ENCODE assay signal across 8 cellular contexts in genomic region chr9:122402403-122403268, GRCh38. TPM values are rescaled to one million over a fixed set of nuclear protein-coding genes. Genes with fewer than 3 reads are reported as not detected.
A peak's percentile ranks its signal among the peaks of the same experiment; 100 is the strongest.
DNase-seq lines count a peak whose midpoint lies in the region; ATAC-seq and TF ChIP-seq lines count a peak whose summit lies in the region.

No MANE protein-coding gene starts in this region.

- H3K4me3 Mint-ChIP-seq in mesothelial cell of epicardium, result no peak overlapping the region

- intact Hi-C loops in Panc1 (cut with micrococcal nuclease; ENCODE audit: unreplicated experiment), result no loop called here

- H3K9me3 Mint-ChIP-seq in mesothelial cell of epicardium, result peaks cover 5% of the 10 kb centered on the region

- H3K4me1 ChIP-seq in Panc1 (ENCODE audit: control insufficient read depth, insufficient read depth, low read length) (no peaks in the 10 kb centered on the region), HAP-1 (no peaks in the 10 kb centered on the region)

- H3K27ac ChIP-seq in Panc1 (ENCODE audit: low read length), result no peak overlapping the region

- no peaks in the 10 kb centered on the region for H3K4me1 Mint-ChIP-seq in mesothelial cell of epicardium

- no peak overlapping the region for H3K27ac Mint-ChIP-seq in mesothelial cell of epicardium

- DNase-seq in GM20000 (ENCODE audit: low spot score), result peak; percentile 34
- peak; percentile 55 for DNase-seq in Panc1 (ENCODE audit: low read depth, low spot score)
- peak; percentile 98 for DNase-seq in dedifferentiated amniotic fluid mesenchymal stem cell (ENCODE audit: extremely low spot score)
- DNase-seq in stimulated activated CD4-positive, alpha-beta T cell treated with anti-CD3 and anti-CD28 coated beads, Interleukin-15, amount 100 ng/mL, for 24 hours, result peak; percentile 66
- no peak for DNase-seq in mesothelial cell of epicardium (ENCODE audit: low spot score in 2 of 2, unreplicated experiment in 2 of 2)
- no peak for DNase-seq in NCI-H345 treated with DMSO at 0.1 percent for 48 hours (lab: John Stamatoyannopoulos, UW; ENCODE audit: unreplicated experiment)
- no peak for DNase-seq in HAP-1 (ENCODE audit: low spot score in 2 of 2)

- no TSS peak for BruUV-seq in Panc1 (replicated peaks; lab: Mats Ljungman, UMichigan)

- H3K36me3 ChIP-seq in Panc1 (ENCODE audit: control insufficient read depth, insufficient read depth, low read length) (no peaks in the 10 kb centered on the region), HAP-1 (replicated peaks) (no peaks in the 10 kb centered on the region)

- CTCF ChIA-PET in Panc1 (lab: Charles Lee), result no interaction called here

- ATAC-seq in Panc1 (peak; percentile 66; the same call in 1 of the 2 replicates), HG03571 (IDR thresholded peaks at IDR 0.05; ENCODE audit: unreplicated experiment) (no peak)

- H3K4me3 ChIP-seq in Panc1 (ENCODE audit: low read depth in 2 of 2, low read length in 2 of 2) (no peak overlapping the region), HAP-1 (no peak overlapping the region)

- no peaks in the 10 kb centered on the region for H3K36me3 Mint-ChIP-seq in mesothelial cell of epicardium

- H3K27me3 ChIP-seq in Panc1 (ENCODE audit: control insufficient read depth, insufficient read depth, low read length) (no peaks in the 10 kb centered on the region), HAP-1 (ENCODE audit: low read depth) (no peaks in the 10 kb centered on the region)

- H3K9me3 ChIP-seq in Panc1 (ENCODE audit: control insufficient read depth, insufficient read depth, low read depth, low read length) (no peaks in the 10 kb centered on the region), HAP-1 (no peaks in the 10 kb centered on the region)

- in situ Hi-C loops in Panc1 (cut with HindIII; ENCODE audit: low pct_unique_long_range_greater_than_20kb, low sequenced_read_pairs) (no loop called here), HAP-1 (cut with MboI; ENCODE audit: low sequenced_read_pairs) (no loop called here)

- TF ChIP-seq CTCF in GM20000 (IDR thresholded peaks at IDR 0.05; ENCODE audit: extremely low read depth, missing control alignments), result no peak
- no peak for TF ChIP-seq CTCF in Panc1 (IDR thresholded peaks at IDR 0.05)
- TF ChIP-seq CTCF in mesothelial cell of epicardium (IDR thresholded peaks at IDR 0.05; ENCODE audit: unreplicated experiment), result no peak

- POLR2A ChIA-PET in Panc1 (lab: Charles Lee), result no interaction called here

- H3K27me3 Mint-ChIP-seq in mesothelial cell of epicardium (ENCODE audit: low read depth), result peaks cover 42% of the 10 kb centered on the region

RNA-seq across cellular contexts. Expression of gene PTGS1, which starts 31.8 kb away (rescaled TPM):
- total RNA-seq in Panc1 (2021; ENCODE audit: unreplicated experiment) (61.2 TPM), mesothelial cell of epicardium (8.0 to 9.2 TPM (median 8.2 TPM) in 3 replicates)
- 77.1 TPM for polyA plus RNA-seq in Panc1 (2012; ENCODE audit: insufficient read length)

Comparison
In these comparisons a context has a peak if more than half of its experiments do, and no peak if none do; other contexts are left out.
1. DNase-seq: peak in GM20000 (single experiment), Panc1 (single experiment), dedifferentiated amniotic fluid mesenchymal stem cell (single experiment) and stimulated activated CD4-positive, alpha-beta T cell treated with anti-CD3 and anti-CD28 coated beads, Interleukin-15, amount 100 ng/mL, for 24 hours (single experiment); none in mesothelial cell of epicardium (0 of 2), NCI-H345 treated with DMSO at 0.1 percent for 48 hours (single experiment) and HAP-1 (0 of 2).